ENCODE assay signal across 15 cellular contexts in genomic region chr2:189231719-189232323, GRCh38.
"Had no signal": no experiment of that assay in that cellular context is flagged by ENCODE, and none has a peak within 500 bp of the region (broad histone marks: within the 10 kb centered on the region; RNA-seq: fewer than 3 reads in every experiment).

No MANE protein-coding gene starts in this region.

- H3K9me3 Mint-ChIP-seq: activated T-helper 2 cell treated with anti-CD3 and anti-CD28 coated beads, Interferon-gamma antibody, Interleukin-2, Interleukin-4, amounts not matched to agents 10 μg/mL and 5 μg/mL and 100 μg/mL, durations not matched to agents 14 hours and 24 hours and 36 hours had no signal

- H3K4me3 ChIP-seq: pancreas, testis had no signal

- H3K36me3 Mint-ChIP-seq: brain, immature natural killer cell had no signal

- FAIRE-seq: pancreas had no signal

- H3K27ac Mint-ChIP-seq: brain; effector memory CD8-positive, alpha-beta T cell; immature natural killer cell had no signal

- H3K4me1 ChIP-seq: pancreas, testis had no signal

- H3K36me3 ChIP-seq: pancreas had no signal

- H3K27ac ChIP-seq: pancreas, testis had no signal

- DNase-seq: activated CD4-positive, alpha-beta T cell treated with anti-CD3 and anti-CD28 coated beads, Interleukin-2, amount 50 U/mL, for 1 hour; activated CD4-positive, CD25-positive, alpha-beta regulatory T cell; activated naive CD4-positive, alpha-beta T cell treated with anti-CD3 and anti-CD28 coated beads, Interleukin-2, amount 50 U/mL, for 16 hours; activated T-cell treated with anti-CD3 and anti-CD28 coated beads for 4 hours; amniotic stem cell; effector memory CD8-positive, alpha-beta T cell; immature natural killer cell; mesenchymal stem cell; pancreas; stimulated activated CD4-positive, alpha-beta T cell treated with anti-CD3 and anti-CD28 coated beads, Interleukin-12 subunit alpha, Interleukin-12 subunit beta, amount 100 ng/mL, for 4 hours; stimulated activated naive CD4-positive, alpha-beta T cell treated with Interleukin-2 at 50 U/mL for 16 hours; T-helper 2 cell; testis had no signal

- H3K4me1 Mint-ChIP-seq: brain, immature natural killer cell had no signal

- ATAC-seq: effector memory CD8-positive, alpha-beta T cell; pancreas had no signal

- H3K4me3 Mint-ChIP-seq: brain; effector memory CD8-positive, alpha-beta T cell; immature natural killer cell had no signal

- H3K9me3 ChIP-seq: pancreas, testis had no signal

- H3K27me3 Mint-ChIP-seq: brain; effector memory CD8-positive, alpha-beta T cell had no signal

- H3K27me3 ChIP-seq: pancreas, testis had no signal
